In genomic region chr3:110744723-110745122, GRCh38 we compare ENCODE assay signal across 21 cellular contexts.
"Had no signal": no experiment of that assay in that cellular context is flagged by ENCODE, and none has a peak within 500 bp of the region (broad histone marks: within the 10 kb centered on the region; RNA-seq: fewer than 3 reads in every experiment).

No MANE protein-coding gene starts in this region.

- H3K27ac ChIP-seq: HL-60, RWPE1 had no signal

- ATAC-seq: K562, Panc1, PC-3 had no signal

- DNase-seq: NCI-H1092, NCI-H1105 treated with DMSO at 0.1 percent for 48 hours, NCI-H1417 treated with DMSO at 0.1 percent for 48 hours, NCI-H146, NCI-H1694 treated with DMSO at 0.1 percent for 48 hours, NCI-H1930, NCI-H2081, NCI-H2107, NCI-H2227 treated with DMSO at 0.1 percent for 48 hours, NCI-H446, NCI-H510A, NCI-H524 treated with DMSO at 0.1 percent for 48 hours, NCI-H774, PC-3, SHP77, SK-N-SH had no signal

- H3K4me3 ChIP-seq: K562 had no signal

- FAIRE-seq: HTR-8/SVneo, K562 had no signal
